In the genomic region with DNA sequence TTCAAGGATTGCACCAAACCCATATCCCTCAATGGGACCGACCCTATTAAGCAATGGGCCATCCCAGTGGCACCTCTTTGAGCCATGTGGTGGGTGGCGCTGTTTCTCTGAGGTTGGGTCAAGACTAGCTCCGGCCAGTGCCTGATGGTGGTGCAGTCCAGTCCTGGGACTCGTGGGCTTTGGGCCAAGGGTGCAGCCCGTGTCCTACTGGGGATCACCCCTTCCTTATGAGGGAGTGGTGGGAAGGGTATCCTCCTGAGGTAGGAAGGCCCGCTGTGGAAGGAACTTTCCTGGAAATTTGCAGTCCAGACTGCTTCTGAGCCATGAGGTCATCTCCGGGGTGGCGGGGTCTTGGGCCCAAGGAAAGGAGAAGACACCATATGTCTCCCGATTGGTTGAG, we compare ENCODE assay signal across 17 cellular contexts.
"Had no signal": no experiment of that assay in that cellular context is flagged by ENCODE, and none has a peak within 500 bp of the region (broad histone marks: within the 10 kb centered on the region; RNA-seq: fewer than 3 reads in every experiment).

No MANE protein-coding gene starts in this region.

- ATAC-seq: activated CD8-positive, alpha-beta T cell treated with anti-CD3 and anti-CD28 coated beads for 36 hours; activated naive CD4-positive, alpha-beta T cell treated with anti-CD3 and anti-CD28 coated beads, Interleukin-2, amount 50 U/mL, for 72 hours; activated T-cell treated with anti-CD3 and anti-CD28 coated beads, Interleukin-2, amount 50 U/mL, for 4 hours; activated T-helper 17 cell treated with anti-CD3 and anti-CD28 coated beads, Interleukin-2, amount 50 U/mL, for 72 hours; left colon had no signal

- H3K27ac ChIP-seq: colonic mucosa, tibial nerve had no signal

- H3K27me3 ChIP-seq: colonic mucosa, tibial nerve had no signal

- H3K4me3 ChIP-seq: colonic mucosa, lung, tibial nerve had no signal

- H3K9me3 ChIP-seq: colonic mucosa had no signal

- H3K4me1 ChIP-seq: colonic mucosa, tibial nerve had no signal

- H3K36me3 ChIP-seq: colonic mucosa, tibial nerve had no signal

- DNase-seq: activated B cell treated with CpG ODN at 0.5 μM for 24 hours; activated CD4-positive, alpha-beta T cell treated with anti-CD3 and anti-CD28 coated beads, Interleukin-2, amount 50 U/mL, for 1 hour; activated CD8-positive, alpha-beta T cell treated with anti-CD3 and anti-CD28 coated beads for 36 hours; activated naive CD4-positive, alpha-beta T cell; activated T-cell treated with anti-CD3 and anti-CD28 coated beads, Interleukin-2, amount 50 U/mL, for 4 hours; colonic mucosa; effector memory CD4-positive, alpha-beta T cell; hippocampal formation; left colon; mesendoderm; retina; stimulated activated naive CD4-positive, alpha-beta T cell; T-helper 2 cell had no signal
